ENCODE assay signal across 8 cellular contexts in the genomic region with DNA sequence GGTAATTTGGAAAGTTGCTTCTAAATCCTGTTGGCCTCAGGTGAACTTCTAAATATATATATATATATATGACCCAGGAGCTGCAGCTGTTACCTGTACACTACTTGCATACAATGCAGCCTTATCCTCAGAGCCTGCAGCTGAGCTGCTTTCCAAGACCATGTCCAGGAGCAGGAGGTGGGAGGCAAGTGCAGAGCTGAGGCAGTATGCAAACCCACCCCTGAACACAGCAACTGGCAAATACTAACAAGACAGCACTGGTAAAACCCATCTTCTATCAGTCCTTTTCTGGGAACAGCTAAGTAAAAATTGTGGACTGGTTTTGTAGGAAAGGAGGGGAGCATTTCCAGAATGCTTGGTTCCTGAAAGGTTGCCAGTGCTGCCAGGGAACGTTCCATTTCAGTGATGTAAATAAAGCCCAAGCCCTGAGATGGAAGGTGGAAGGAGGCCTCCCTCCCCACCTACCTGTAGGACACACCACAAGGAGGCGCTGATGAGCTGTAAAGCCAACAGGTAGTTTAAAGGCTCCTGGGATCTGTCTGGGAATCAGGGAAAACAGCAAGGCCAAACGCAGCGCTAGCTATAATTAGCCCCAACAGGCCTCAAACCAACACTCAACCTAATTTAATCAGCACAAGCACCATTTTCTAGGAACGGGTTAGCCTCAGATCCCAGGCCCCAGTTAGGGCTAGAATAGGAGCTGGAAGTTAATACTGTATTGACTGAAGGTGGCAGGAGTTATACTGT.
DNase-seq lines count a peak whose midpoint lies in the region; TF ChIP-seq lines count a peak whose summit lies in the region.

No MANE protein-coding gene starts in this region.

- no TSS peak for BruUV-seq in PC-9 (replicated peaks; lab: Mats Ljungman, UMichigan)

- no peak overlapping the region for H3K4me3 ChIP-seq in KMS-11 (IDR thresholded peaks at IDR 0.05; ENCODE audit: insufficient read depth, low read depth, low read length)
- no peak overlapping the region for H3K4me3 ChIP-seq in PC-9

- no peaks in the 10 kb centered on the region for H3K36me3 Mint-ChIP-seq in activated T-cell treated with anti-CD3 and anti-CD28 coated beads, Interleukin-2, amount 50 U/mL, for 24 hours (ENCODE audit: low read depth)
- no peaks in the 10 kb centered on the region for H3K36me3 Mint-ChIP-seq in nephron progenitor cell (ENCODE audit: low read depth)

- H3K27ac ChIP-seq in KMS-11 (no peak overlapping the region), PC-9 (no peak overlapping the region)

- POLR2A ChIA-PET in PC-9 (lab: Charles Lee; ENCODE audit: unreplicated experiment): interaction anchor here (0.5 to 1.4 kb wide), 2 partner anchors 146 to 148 kb away, joined by 8 to 9 read pairs; partner anchors contain the start of gene MAP3K5

- no peak overlapping the region for H2AFZ ChIP-seq in KMS-11 (ENCODE audit: low read depth)
- H2AFZ ChIP-seq in PC-9: no peak overlapping the region

- no peak overlapping the region for H3K9ac ChIP-seq in KMS-11

- no peaks in the 10 kb centered on the region for H3K4me1 Mint-ChIP-seq in activated T-cell treated with anti-CD3 and anti-CD28 coated beads, Interleukin-2, amount 50 U/mL, for 24 hours (ENCODE audit: low read depth)
- H3K4me1 Mint-ChIP-seq in nephron progenitor cell: peaks cover 4% of the 10 kb centered on the region

- H3K27me3 Mint-ChIP-seq in activated T-cell treated with anti-CD3 and anti-CD28 coated beads, Interleukin-2, amount 50 U/mL, for 24 hours: no peaks in the 10 kb centered on the region
- H3K27me3 Mint-ChIP-seq in nephron progenitor cell (ENCODE audit: low read depth, poor library complexity): peaks cover 4% of the 10 kb centered on the region

- H3K9me3 ChIP-seq in PC-9 (ENCODE audit: insufficient read depth, low read depth): no peaks in the 10 kb centered on the region

- H3K4me3 Mint-ChIP-seq in activated T-cell treated with anti-CD3 and anti-CD28 coated beads, Interleukin-2, amount 50 U/mL, for 24 hours: no peak overlapping the region
- H3K4me3 Mint-ChIP-seq in nephron progenitor cell: no peak overlapping the region

- CTCF ChIA-PET in PC-9 (lab: Charles Lee): interaction anchor here (0.7 to 3.1 kb wide), 8 partner anchors 9 to 148 kb away, joined by 3 to 102 read pairs (median 6); partner anchors contain the start of gene MAP3K5

- peak; percentile 93 for TF ChIP-seq CTCF in AG09319 (IDR thresholded peaks at IDR 0.05; ENCODE audit: low read depth, low read length)
- peak; percentile 94 for TF ChIP-seq CTCF in KMS-11 (conservative IDR thresholded peaks at IDR 0.05; ENCODE audit: low read depth, low read length)
- peak; percentile 99 for TF ChIP-seq CTCF in PC-9 (conservative IDR thresholded peaks at IDR 0.05)
- TF ChIP-seq CTCF in nephron progenitor cell (IDR thresholded peaks at IDR 0.05): peak; percentile 81

- H4K20me1 ChIP-seq in KMS-11 (ENCODE audit: insufficient read depth): no peaks in the 10 kb centered on the region
- no peaks in the 10 kb centered on the region for H4K20me1 ChIP-seq in PC-9 (ENCODE audit: insufficient read depth)

- H3K9me2 ChIP-seq in PC-9 (ENCODE audit: insufficient read depth): no peaks in the 10 kb centered on the region

- H3K27me3 ChIP-seq in KMS-11 (ENCODE audit: insufficient read depth, low read depth): no peaks in the 10 kb centered on the region
- H3K27me3 ChIP-seq in PC-9 (ENCODE audit: insufficient read depth, low read depth): no peaks in the 10 kb centered on the region

- H3K4me1 ChIP-seq in KMS-11 (ENCODE audit: low read depth, poor library complexity, severe bottlenecking) (peaks cover 12% of the 10 kb centered on the region), PC-9 (replicated peaks; ENCODE audit: insufficient read depth) (peaks cover 9% of the 10 kb centered on the region)

- H3K27ac Mint-ChIP-seq in activated T-cell treated with anti-CD3 and anti-CD28 coated beads, Interleukin-2, amount 50 U/mL, for 24 hours: no peak overlapping the region
- no peak overlapping the region for H3K27ac Mint-ChIP-seq in nephron progenitor cell

- no peaks in the 10 kb centered on the region for H3K9me3 Mint-ChIP-seq in activated T-cell treated with anti-CD3 and anti-CD28 coated beads, Interleukin-2, amount 50 U/mL, for 24 hours
- no peaks in the 10 kb centered on the region for H3K9me3 Mint-ChIP-seq in nephron progenitor cell

- H3K4me2 ChIP-seq in KMS-11 (peak overlapping the region; percentile 26; the same call in 1 of the 2 replicates), PC-9 (peak overlapping the region; percentile 39)

- H3F3A ChIP-seq in PC-9 (ENCODE audit: insufficient read depth, low read depth): peaks cover 14% of the 10 kb centered on the region

- DNase-seq in AG09319 (ENCODE audit: extremely low read depth, low read depth) (peak; percentile 65), GM19238 (ENCODE audit: insufficient read length, low spot score) (peak; percentile 20), PC-9 (peak; percentile 85 to 90), fibroblast of gingiva (ENCODE audit: low read depth) (peak; percentile 76), nephron progenitor cell (peak; percentile 92)
- peak; percentile 82 for DNase-seq in activated T-cell treated with anti-CD3 and anti-CD28 coated beads, Interleukin-2, amount 50 U/mL, for 24 hours
- DNase-seq in stimulated activated naive CD4-positive, alpha-beta T cell treated with Interleukin-2 at 50 U/mL for 16 hours (lab: John Stamatoyannopoulos, UW): peak; percentile 76

- intact Hi-C loops in PC-9 (cut with micrococcal nuclease; ENCODE audit: unreplicated experiment): loop anchor here (1.0 kb wide), 3 partner anchors 34 to 149 kb away; no protein-coding TSS in a partner anchor

- H3K36me3 ChIP-seq in KMS-11 (ENCODE audit: insufficient read depth): no peaks in the 10 kb centered on the region
- H3K36me3 ChIP-seq in PC-9 (ENCODE audit: low read depth): 0 out of 2 replicates have a peak, but pooled peaks cover 6% of the 10 kb centered on the region

- no peaks in the 10 kb centered on the region for H3K79me2 ChIP-seq in KMS-11 (ENCODE audit: insufficient read depth, low read depth)
- no peaks in the 10 kb centered on the region for H3K79me2 ChIP-seq in PC-9 (ENCODE audit: low read depth)

Comparison
In these comparisons a context has a peak if more than half of its experiments do, and no peak if none do; other contexts are left out.
1. DNase-seq: peak in every context shown above with its lines; median percentile 92 in nephron progenitor cell; 88 in PC-9; 82 in activated T-cell treated with anti-CD3 and anti-CD28 coated beads, Interleukin-2, amount 50 U/mL, for 24 hours; 76 in fibroblast of gingiva; 76 in stimulated activated naive CD4-positive, alpha-beta T cell treated with Interleukin-2 at 50 U/mL for 16 hours; 65 in AG09319; 20 in GM19238.